In the genomic region with DNA sequence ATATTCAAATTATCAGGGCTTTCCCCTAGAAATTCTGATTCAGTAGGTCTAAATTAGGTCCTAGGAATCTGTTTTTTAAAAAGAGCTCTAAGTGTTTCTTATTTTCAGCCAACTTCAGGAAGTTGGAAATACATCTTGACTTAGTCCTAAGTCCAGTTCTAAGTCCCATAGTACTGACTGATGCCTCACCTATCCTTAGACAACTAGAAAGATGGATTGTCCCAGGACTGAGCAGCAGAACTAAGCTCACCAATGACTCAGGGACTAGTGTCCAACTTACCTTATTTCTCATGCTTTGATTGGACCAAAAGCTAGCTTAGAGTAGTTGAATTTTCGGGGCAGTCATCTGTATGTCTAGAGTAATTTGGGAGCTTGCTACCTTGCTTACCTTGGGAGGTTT, we compare ENCODE assay signal across 7 cellular contexts.
"Had no signal": no experiment of that assay in that cellular context is flagged by ENCODE, and none has a peak within 500 bp of the region (broad histone marks: within the 10 kb centered on the region; RNA-seq: fewer than 3 reads in every experiment).

No MANE protein-coding gene starts in this region.

- DNase-seq: H9, HCEC 1CT had no signal

- H3K4me3 ChIP-seq: GM23338 had no signal

- FAIRE-seq: H1, H54, HepG2 had no signal

- ATAC-seq: GM23338, HepG2 had no signal

- H3K27ac ChIP-seq: HL-60 had no signal
